In genomic region chr17:59372138-59372751, GRCh38 we compare ENCODE assay signal across 7 cellular contexts. TPM values are rescaled to one million over a fixed set of nuclear protein-coding genes. Genes with fewer than 3 reads are reported as not detected.
DNase-seq lines count a peak whose midpoint lies in the region; ATAC-seq, FAIRE-seq and TF ChIP-seq lines count a peak whose summit lies in the region.

No MANE protein-coding gene starts in this region.

- DNase-seq in GM18507 (ENCODE audit: extremely low spot score, insufficient read length, low read depth), result no peak
- DNase-seq in WERI-Rb-1, result peak; percentile 45
- no peak for DNase-seq in Right ventricle myocardium superior
- no peak for DNase-seq in sciatic nerve (ENCODE audit: low spot score)
- DNase-seq in NCI-H2196 treated with DMSO at 0.1 percent for 48 hours (lab: John Stamatoyannopoulos, UW; ENCODE audit: unreplicated experiment), result no peak
- no peak for DNase-seq in NCI-H510A treated with DMSO at 0.1 percent for 48 hours (lab: John Stamatoyannopoulos, UW)

- no peak for TF ChIP-seq CTCF in WERI-Rb-1 (IDR thresholded peaks at IDR 0.05; ENCODE audit: low read depth, low read length)

- no peaks in the 10 kb centered on the region for H3K36me3 ChIP-seq in WERI-Rb-1

- no peak overlapping the region for H3K4me3 ChIP-seq in WERI-Rb-1 (ENCODE audit: low read depth, low read length)

- ATAC-seq in HG03095 (IDR thresholded peaks at IDR 0.05; ENCODE audit: unreplicated experiment) (peak; percentile 43), Right ventricle myocardium superior (ENCODE audit: poor library complexity) (peak; percentile 63), sciatic nerve (peak; percentile 86)

- H3K27ac ChIP-seq in WERI-Rb-1, result peak overlapping the region; percentile 97

- H3K9me3 ChIP-seq in WERI-Rb-1 (ENCODE audit: severe bottlenecking), result no peaks in the 10 kb centered on the region

- FAIRE-seq in GM18507 (lab: Jason Lieb, UNC), result peak; percentile 86

- intact Hi-C loops in Right ventricle myocardium superior (cut with DNase I), result loop anchor here (5.0 kb wide), 2 partner anchors 40 to 65 kb away; partner anchors contain the start of gene YPEL2
- intact Hi-C loops in sciatic nerve (cut with DNase I), result no loop called here

- H3K27me3 ChIP-seq in WERI-Rb-1 (ENCODE audit: insufficient read depth, low read depth, severe bottlenecking), result no peaks in the 10 kb centered on the region

RNA-seq across cellular contexts. Expression of gene YPEL2, which starts 40.8 kb away (rescaled TPM):
- total RNA-seq in Right ventricle myocardium superior, result 28.9 TPM
- total RNA-seq in sciatic nerve, result 55.1 TPM
